Comparison of ENCODE assay signal across 1 cellular context in genomic region chr2:178193496-178193822, GRCh38.
TF ChIP-seq lines count a peak whose summit lies in the region.

No MANE protein-coding gene starts in this region.

TF ChIP-seq in H1, 55 proteins besides CTCF, POLR2A, EP300 and RAD21:
- TF ChIP-seq SUZ12 (IDR thresholded peaks at IDR 0.05; ENCODE audit: low read length) (no peak), EZH2 (IDR thresholded peaks at IDR 0.05; ENCODE audit: low read depth, low read length, severe bottlenecking) (peak; percentile 40)
